ENCODE assay signal across 10 cellular contexts in the genomic region with DNA sequence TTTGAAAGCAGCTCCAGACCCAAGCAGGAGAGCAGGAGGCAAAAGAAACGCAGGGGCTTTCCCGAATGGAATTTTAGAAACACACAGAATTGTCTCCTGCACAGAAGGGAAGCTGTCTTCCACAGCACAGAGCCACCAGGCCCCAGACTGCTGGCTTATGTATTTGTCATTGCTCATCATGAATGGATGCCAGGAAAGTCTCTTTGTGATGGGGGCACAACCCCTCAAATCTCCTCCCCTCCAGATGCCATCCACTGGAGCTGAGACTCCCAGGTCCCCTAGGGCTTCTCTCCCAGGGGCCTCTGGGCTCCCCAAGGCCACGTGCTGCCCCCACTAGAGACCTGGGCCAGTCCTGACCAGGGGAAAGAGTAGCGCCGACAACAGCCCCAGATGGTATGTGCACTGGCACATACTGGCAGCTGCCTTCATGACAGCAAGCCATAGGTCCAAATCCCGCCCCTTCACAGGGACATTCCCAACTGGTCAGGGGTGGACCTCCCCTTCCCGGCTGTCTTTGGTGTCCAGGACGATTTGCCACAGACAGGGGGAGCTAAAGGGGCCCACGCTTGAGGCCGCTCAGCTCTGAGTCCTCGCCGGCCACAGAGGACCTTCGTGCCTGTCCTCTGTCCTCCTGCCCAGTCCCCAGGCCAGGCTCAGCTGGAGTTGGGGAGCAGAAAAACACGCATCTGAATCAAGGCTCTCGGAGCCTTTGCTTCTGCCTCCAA.
DNase-seq lines count a peak whose midpoint lies in the region; ATAC-seq, FAIRE-seq and TF ChIP-seq lines count a peak whose summit lies in the region.
"Had no signal": no experiment of that assay in that cellular context is flagged by ENCODE, and none has a peak within 500 bp of the region (broad histone marks: within the 10 kb centered on the region; RNA-seq: fewer than 3 reads in every experiment).

No MANE protein-coding gene starts in this region.

- no peak overlapping the region for H2BK20ac ChIP-seq in IMR-90 (ENCODE audit: low read depth, low read length)

- BruUV-seq in IMR-90 (replicated peaks; lab: Mats Ljungman, UMichigan): no TSS peak

- TF ChIP-seq RAD21 in IMR-90 (IDR thresholded peaks at IDR 0.05; ENCODE audit: low read length): no peak

- H2BK5ac ChIP-seq in IMR-90 (ENCODE audit: low read depth, low read length, poor library complexity, severe bottlenecking): no peak overlapping the region
- no peak overlapping the region for H2BK5ac ChIP-seq in mesendoderm (ENCODE audit: low read length)

- H3K79me2 ChIP-seq in mesendoderm (ENCODE audit: control insufficient read depth, insufficient read depth, low read length): no peaks in the 10 kb centered on the region

- H3K4me1 ChIP-seq in IMR-90 (ENCODE audit: control insufficient read depth, insufficient read depth, low read length): peaks cover 4% of the 10 kb centered on the region; the same call in 1 of the 2 replicates
- peaks cover 8% of the 10 kb centered on the region for H3K4me1 ChIP-seq in mesendoderm (ENCODE audit: control insufficient read depth, low read depth, low read length)
- peaks cover 24% of the 10 kb centered on the region for H3K4me1 ChIP-seq in vagina

- H4K91ac ChIP-seq in IMR-90 (ENCODE audit: insufficient read depth, low read depth, low read length): no peak overlapping the region

- peak overlapping the region; percentile 3 for H2AK9ac ChIP-seq in IMR-90 (replicated peaks; ENCODE audit: low read depth, low read length, poor library complexity)

- in situ Hi-C loops in IMR-90 (cut with MboI; ENCODE audit: low sequenced_read_pairs): no loop called here

- H2BK120ac ChIP-seq in IMR-90 (ENCODE audit: low read depth, low read length): no peak overlapping the region
- H2BK120ac ChIP-seq in mesendoderm (ENCODE audit: low read depth, low read length): no peak overlapping the region

- TF ChIP-seq POLR2A in IMR-90 (IDR thresholded peaks at IDR 0.05; ENCODE audit: low read depth, low read length): no peak
- TF ChIP-seq POLR2A in vagina (IDR thresholded peaks at IDR 0.05): no peak

- H4K8ac ChIP-seq in IMR-90 (ENCODE audit: low read depth in 2 of 2, low read length in 2 of 2) (no peak overlapping the region), mesendoderm (ENCODE audit: low read depth, low read length) (no peak overlapping the region)

- H3K4me2 ChIP-seq in IMR-90 (ENCODE audit: low read depth, low read length) (no peak overlapping the region), mesendoderm (ENCODE audit: low read length) (no peak overlapping the region)

- dilution Hi-C loops in IMR-90 (cut with HindIII; ENCODE audit: low sequenced_read_pairs, unreplicated experiment): no loop called here

- 49% methylated on average over 9 of the region's 15 CpGs; no CpG with 5 or more reads in 1 of the 2 experiments for WGBS in IMR-90 (ENCODE audit: extremely low coverage in 2 of 2, insufficient read length in 1 of 2), 2 experiments
- no CpG with 5 or more reads among the region's 15 CpGs for WGBS in mesendoderm (ENCODE audit: extremely low coverage, insufficient coverage, low lambda C conversion rate)

- H3K9me3 ChIP-seq in IMR-90 (ENCODE audit: control insufficient read depth, insufficient read depth, low read length) (no peaks in the 10 kb centered on the region), vagina (no peaks in the 10 kb centered on the region)

- no peaks in the 10 kb centered on the region for H3K9me1 ChIP-seq in IMR-90 (ENCODE audit: insufficient read depth, low read length)

- no peak overlapping the region for H2AFZ ChIP-seq in IMR-90 (replicated peaks; ENCODE audit: low read length, poor library complexity)

- H3K56ac ChIP-seq in IMR-90 (ENCODE audit: extremely low read depth, insufficient read depth, low read length): no peak overlapping the region
- peak overlapping the region; percentile 45 for H3K56ac ChIP-seq in mesendoderm (ENCODE audit: low read length)

- H3K18ac ChIP-seq in IMR-90 (ENCODE audit: low read depth, low read length) (no peak overlapping the region), mesendoderm (ENCODE audit: low read length) (no peak overlapping the region)

- no peak overlapping the region for H3K4me3 ChIP-seq in IMR-90 (ENCODE audit: insufficient read depth, low read depth, low read length)
- peak overlapping the region in 3 of 59 donors; percentile 17 to 24 (median 23) for H3K4me3 ChIP-seq in dorsolateral prefrontal cortex
- no peak overlapping the region for H3K4me3 ChIP-seq in mesendoderm (ENCODE audit: low read length)
- H3K4me3 ChIP-seq in vagina: no peak overlapping the region

- H4K20me1 ChIP-seq in IMR-90 (ENCODE audit: insufficient read depth, low read length): no peaks in the 10 kb centered on the region; the same call in 1 of the 2 replicates

- H2AK5ac ChIP-seq in IMR-90 (ENCODE audit: low read depth, low read length) (no peak overlapping the region), mesendoderm (ENCODE audit: low read length) (no peak overlapping the region)

- no peak overlapping the region for H2BK15ac ChIP-seq in IMR-90 (ENCODE audit: low read depth, low read length)
- H2BK15ac ChIP-seq in mesendoderm (replicated peaks; ENCODE audit: low read depth): no peak overlapping the region

- no peak overlapping the region for H3K23ac ChIP-seq in IMR-90 (ENCODE audit: low read depth, low read length)
- H3K23ac ChIP-seq in mesendoderm (ENCODE audit: low read length): no peak overlapping the region

- intact Hi-C loops in IMR-90 (cut with micrococcal nuclease) (loop anchor here (2.0 to 10.0 kb wide), 3 partner anchors 405 to 573 kb away; no protein-coding TSS in a partner anchor), dorsolateral prefrontal cortex (cut with DNase I) (loop anchor here (1.0 to 10.0 kb wide), 7 partner anchors 27 to 703 kb away; no protein-coding TSS in a partner anchor), vagina (cut with DNase I) (no loop called here)

- H3K27ac ChIP-seq in IMR-90 (ENCODE audit: insufficient read depth, low read length) (no peak overlapping the region), dorsolateral prefrontal cortex (peak overlapping the region in 36 of 59 donors; percentile 0 to 74 (median 44)), mesendoderm (ENCODE audit: low read depth, low read length) (no peak overlapping the region), vagina (no peak overlapping the region)

- H3K27me3 ChIP-seq in IMR-90 (ENCODE audit: control insufficient read depth, insufficient read depth, low read length): peaks cover 2% of the 10 kb centered on the region; the same call in 1 of the 2 replicates
- H3K27me3 ChIP-seq in dorsolateral prefrontal cortex: no peaks in the 10 kb centered on the region
- H3K27me3 ChIP-seq in mesendoderm (ENCODE audit: insufficient read depth, low read length, poor library complexity): no peaks in the 10 kb centered on the region
- no peaks in the 10 kb centered on the region for H3K27me3 ChIP-seq in vagina

- H4K5ac ChIP-seq in IMR-90 (ENCODE audit: low read depth, low read length) (no peak overlapping the region), mesendoderm (ENCODE audit: low read length) (no peak overlapping the region)

- CTCF ChIA-PET in IMR-90 (lab: Yijun Ruan, JAX): interaction anchor here (2.3 kb wide), 1 partner anchor 196 kb away, joined by 10 read pairs; no protein-coding TSS in a partner anchor

- H3K14ac ChIP-seq in IMR-90 (replicated peaks; ENCODE audit: low read depth, low read length): no peak overlapping the region

- no peak for DNase-seq in IMR-90
- DNase-seq in dorsolateral prefrontal cortex: peak in 8 of 10 donors; percentile 28 to 65 (median 52)
- peak; percentile 81 for DNase-seq in mesendoderm
- no peak for DNase-seq in inferior parietal cortex (ENCODE audit: extremely low spot score)
- no peak for DNase-seq in vagina (ENCODE audit: extremely low spot score in 2 of 2)
- DNase-seq in activated naive CD4-positive, alpha-beta T cell treated with anti-CD3 and anti-CD28 coated beads, Interleukin-2, amount 50 U/mL, for 16 hours: no peak
- DNase-seq: CD4-positive, CD25-positive, alpha-beta regulatory T cell; effector memory CD8-positive, alpha-beta T cell had no signal

- POLR2A ChIA-PET in IMR-90 (lab: Charles Lee; ENCODE audit: unreplicated experiment): no interaction called here

- H3K4ac ChIP-seq in IMR-90 (ENCODE audit: low read depth, low read length): no peak overlapping the region
- no peak overlapping the region for H3K4ac ChIP-seq in mesendoderm (ENCODE audit: low read depth, low read length)

- H3K79me1 ChIP-seq in IMR-90 (ENCODE audit: low read depth in 1 of 2, low read length in 2 of 2): no peaks in the 10 kb centered on the region
- H3K79me1 ChIP-seq in mesendoderm (ENCODE audit: low read length): no peaks in the 10 kb centered on the region

- H3K36me3 ChIP-seq in IMR-90 (ENCODE audit: control insufficient read depth, insufficient read depth, low read length) (no peaks in the 10 kb centered on the region), mesendoderm (ENCODE audit: control insufficient read depth, insufficient read depth, low read length) (no peaks in the 10 kb centered on the region), vagina (no peaks in the 10 kb centered on the region)

- TF ChIP-seq CTCF in IMR-90 (conservative IDR thresholded peaks at IDR 0.05; ENCODE audit: low read depth, low read length): 0 out of 2 replicates have a peak, but pooled peaks have one; percentile 15
- peak in 45 of 56 donors; percentile 6 to 62 (median 40) for TF ChIP-seq CTCF in dorsolateral prefrontal cortex (IDR thresholded peaks at IDR 0.05 in 54 of 56, conservative IDR thresholded peaks at IDR 0.05 in 2 of 56; ENCODE audit: low read depth in 1 of 56, partially characterized antibody in 56 of 56)
- no peak for TF ChIP-seq CTCF in vagina (IDR thresholded peaks at IDR 0.05)

- FAIRE-seq in A204.1 (lab: Jason Lieb, UNC): peak; percentile 95

- H3K9ac ChIP-seq in IMR-90 (ENCODE audit: low read depth, low read length) (no peak overlapping the region), mesendoderm (ENCODE audit: low read length) (peak overlapping the region; percentile 37)

- peak; percentile 15; the same call in 1 of the 2 replicates for ATAC-seq in IMR-90 (ENCODE audit: low read depth)
- no peak for ATAC-seq in HG03442 (IDR thresholded peaks at IDR 0.05; ENCODE audit: unreplicated experiment)
- ATAC-seq: effector memory CD8-positive, alpha-beta T cell had no signal

TF ChIP-seq in IMR-90, 13 proteins besides CTCF, POLR2A, EP300 and RAD21 (continues in another document):
- TF ChIP-seq MAFK (IDR thresholded peaks at IDR 0.05; ENCODE audit: low read depth, low read length): no peak
- TF ChIP-seq, protein P1, sequence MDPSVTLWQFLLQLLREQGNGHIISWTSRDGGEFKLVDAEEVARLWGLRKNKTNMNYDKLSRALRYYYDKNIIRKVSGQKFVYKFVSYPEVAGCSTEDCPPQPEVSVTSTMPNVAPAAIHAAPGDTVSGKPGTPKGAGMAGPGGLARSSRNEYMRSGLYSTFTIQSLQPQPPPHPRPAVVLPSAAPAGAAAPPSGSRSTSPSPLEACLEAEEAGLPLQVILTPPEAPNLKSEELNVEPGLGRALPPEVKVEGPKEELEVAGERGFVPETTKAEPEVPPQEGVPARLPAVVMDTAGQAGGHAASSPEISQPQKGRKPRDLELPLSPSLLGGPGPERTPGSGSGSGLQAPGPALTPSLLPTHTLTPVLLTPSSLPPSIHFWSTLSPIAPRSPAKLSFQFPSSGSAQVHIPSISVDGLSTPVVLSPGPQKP (IDR thresholded peaks at IDR 0.05; ENCODE audit: borderline replicate concordance, low read depth, low read length): no peak
- no peak for TF ChIP-seq CHD1 (IDR thresholded peaks at IDR 0.05; ENCODE audit: low read depth, low read length)
- no peak for TF ChIP-seq FOS (IDR thresholded peaks at IDR 0.05; ENCODE audit: low read depth, low read length)

Comparison
In these comparisons a context has a peak if more than half of its experiments do, and no peak if none do; other contexts are left out.
1. DNase-seq: peak in dorsolateral prefrontal cortex (8 of 10) and mesendoderm (single experiment); none in IMR-90 (single experiment), inferior parietal cortex (single experiment), vagina (0 of 2) and activated naive CD4-positive, alpha-beta T cell treated with anti-CD3 and anti-CD28 coated beads, Interleukin-2, amount 50 U/mL, for 16 hours (single experiment).
2. H3K27ac ChIP-seq: peak in dorsolateral prefrontal cortex (36 of 59); none in IMR-90 (single experiment), mesendoderm (single experiment) and vagina (single experiment).
3. CTCF ChIP-seq: peak in IMR-90 (single experiment) and dorsolateral prefrontal cortex (45 of 56); none in vagina (0 of 3).